In genomic region chr2:184597996-184598312, GRCh38 we compare ENCODE assay signal across 8 cellular contexts. TPM values are rescaled to one million over a fixed set of nuclear protein-coding genes. Genes with fewer than 3 reads are reported as not detected.
DNase-seq lines count a peak whose midpoint lies in the region; ATAC-seq lines count a peak whose summit lies in the region.

No MANE protein-coding gene starts in this region.

- H3K4me3 Mint-ChIP-seq in T-helper 17 cell: peak overlapping the region; percentile 66

- peaks cover 32% of the 10 kb centered on the region for H3K27me3 Mint-ChIP-seq in T-helper 17 cell

- H3K36me3 ChIP-seq in iPS-20b (ENCODE audit: insufficient read depth, low read depth, low read length): no peaks in the 10 kb centered on the region

- no peak overlapping the region for H3K27ac Mint-ChIP-seq in T-helper 17 cell

- no peaks in the 10 kb centered on the region; the same call in 1 of the 2 replicates for H3K4me1 ChIP-seq in iPS-20b (ENCODE audit: insufficient read depth, low read length)

- H3K9ac ChIP-seq in iPS-20b (ENCODE audit: low read depth, low read length): peak overlapping the region; percentile 16; the same call in 1 of the 2 replicates

- peak overlapping the region; percentile 76 for H3K4me3 ChIP-seq in iPS-20b (ENCODE audit: low read length)

- no peaks in the 10 kb centered on the region for H3K9me3 ChIP-seq in T-helper 17 cell (ENCODE audit: control insufficient read depth, low read length, poor library complexity, severe bottlenecking)
- no peaks in the 10 kb centered on the region for H3K9me3 ChIP-seq in iPS-20b (ENCODE audit: insufficient read depth, low read depth, low read length)

- H3K27ac ChIP-seq in iPS-20b (ENCODE audit: low read length): no peak overlapping the region
- H3K27ac ChIP-seq in temporal lobe (ENCODE audit: low read depth, low read length): peak overlapping the region; percentile 61

- no peaks in the 10 kb centered on the region for H3K36me3 Mint-ChIP-seq in T-helper 17 cell (ENCODE audit: low read depth)

- H3K4me1 Mint-ChIP-seq in T-helper 17 cell: peaks cover 6% of the 10 kb centered on the region

- DNase-seq in NCI-H1417 (lab: John Stamatoyannopoulos, UW): peak in 2 of 3 experiments; percentile 76 to 79
- DNase-seq in NCI-H1417 treated with DMSO at 0.1 percent for 48 hours (lab: John Stamatoyannopoulos, UW): no peak
- no peak for DNase-seq in T-helper 17 cell
- no peak for DNase-seq in cerebellar cortex (ENCODE audit: low spot score)
- no peak for DNase-seq in GF-D8 (lab: John Stamatoyannopoulos, UW)

- H3K27me3 ChIP-seq in iPS-20b (ENCODE audit: insufficient read depth, low read length): peaks cover 48% of the 10 kb centered on the region

- ATAC-seq in T-helper 17 cell (no peak), HG02610 (IDR thresholded peaks at IDR 0.05; ENCODE audit: unreplicated experiment) (no peak)

RNA-seq across cellular contexts. Expression of gene ZNF804A, which starts 0.4 kb away (rescaled TPM):
- total RNA-seq in T-helper 17 cell: not detected
- 18.4 TPM for total RNA-seq in temporal lobe

Comparison
In these comparisons a context has a peak if more than half of its experiments do, and no peak if none do; other contexts are left out.
1. DNase-seq: peak in NCI-H1417 (2 of 3); none in NCI-H1417 treated with DMSO at 0.1 percent for 48 hours (single experiment), T-helper 17 cell (0 of 3), cerebellar cortex (single experiment) and GF-D8 (single experiment).
2. RNA of gene ZNF804A, which starts 0.4 kb away (total RNA-seq): 18.4 TPM in temporal lobe (single experiment); not detected in T-helper 17 cell; every median in the first group is over 10 times any median in the second.